Comparison of ENCODE assay signal across 8 cellular contexts in genomic region chr17:29617125-29617480, GRCh38. TPM values are rescaled to one million over a fixed set of nuclear protein-coding genes. Genes with fewer than 3 reads are reported as not detected.
DNase-seq lines count a peak whose midpoint lies in the region; ATAC-seq and TF ChIP-seq lines count a peak whose summit lies in the region.

No MANE protein-coding gene starts in this region.

- H3K4me3 ChIP-seq in OCI-LY1 (ENCODE audit: low read depth, low read length, poor library complexity, severe bottlenecking) (peak overlapping the region; percentile 63), fibroblast of pulmonary artery (replicated peaks; ENCODE audit: low read depth, low read length) (no peak overlapping the region), neural progenitor cell (peak overlapping the region; percentile 25)

- peak overlapping the region; percentile 66 for H3K27ac Mint-ChIP-seq in activated T-helper 1 cell treated with anti-CD3 and anti-CD28 coated beads, Interleukin-12 subunit alpha, Interleukin-12 subunit beta, Interleukin-2, Interleukin-4 antibody, amounts not matched to agents 30 ng/mL and 10 ng/mL and 1 ng/mL, durations not matched to agents 14 hours and 24 hours and 36 hours
- H3K27ac Mint-ChIP-seq in neural progenitor cell, result no peak overlapping the region
- peak overlapping the region; percentile 5 to 91 for H3K27ac Mint-ChIP-seq in stimulated activated naive CD8-positive, alpha-beta T cell treated with anti-CD3 and anti-CD28 coated beads, Interleukin-15, amount 100 ng/mL, for 72 hours

- H3K27ac ChIP-seq in OCI-LY1 (ENCODE audit: low read depth, low read length, poor library complexity, severe bottlenecking) (peak overlapping the region; percentile 81), neural progenitor cell (no peak overlapping the region)

- no peaks in the 10 kb centered on the region for H3K9me2 ChIP-seq in OCI-LY1 (ENCODE audit: low read depth, low read length)

- no peaks in the 10 kb centered on the region for H3F3A ChIP-seq in OCI-LY1 (ENCODE audit: insufficient read depth, low read length)
- H3F3A ChIP-seq in neural progenitor cell (ENCODE audit: low read depth), result peaks cover 41% of the 10 kb centered on the region

- TF ChIP-seq CTCF in OCI-LY1 (IDR thresholded peaks at IDR 0.05; ENCODE audit: low read length) (peak; percentile 96), fibroblast of pulmonary artery (IDR thresholded peaks at IDR 0.05; ENCODE audit: low read length, missing control alignments) (peak; percentile 58), neural progenitor cell (IDR thresholded peaks at IDR 0.05) (peak; percentile 76)

- H3K4me3 Mint-ChIP-seq in activated T-helper 1 cell treated with anti-CD3 and anti-CD28 coated beads, Interleukin-12 subunit alpha, Interleukin-12 subunit beta, Interleukin-2, Interleukin-4 antibody, amounts not matched to agents 30 ng/mL and 10 ng/mL and 1 ng/mL, durations not matched to agents 14 hours and 24 hours and 36 hours, result peak overlapping the region; percentile 81
- peak overlapping the region; percentile 70 for H3K4me3 Mint-ChIP-seq in neural progenitor cell
- peak overlapping the region; percentile 85 to 93 for H3K4me3 Mint-ChIP-seq in stimulated activated naive CD8-positive, alpha-beta T cell treated with anti-CD3 and anti-CD28 coated beads, Interleukin-15, amount 100 ng/mL, for 72 hours

- H3K4me2 ChIP-seq in OCI-LY1 (ENCODE audit: low read length), result peak overlapping the region; percentile 82
- H3K4me2 ChIP-seq in neural progenitor cell, result peak overlapping the region; percentile 84

- H4K20me1 ChIP-seq in OCI-LY1 (ENCODE audit: insufficient read depth, low read length) (no peaks in the 10 kb centered on the region), neural progenitor cell (ENCODE audit: low read depth) (peaks cover 11% of the 10 kb centered on the region)

- H3K9ac ChIP-seq in OCI-LY1 (ENCODE audit: low read length) (peak overlapping the region; percentile 82), neural progenitor cell (no peak overlapping the region)

- H3K9me3 ChIP-seq in OCI-LY1 (ENCODE audit: low read length), result no peaks in the 10 kb centered on the region
- no peaks in the 10 kb centered on the region for H3K9me3 ChIP-seq in neural progenitor cell (ENCODE audit: low read depth)

- H2AFZ ChIP-seq in OCI-LY1 (ENCODE audit: low read length) (no peak overlapping the region), neural progenitor cell (replicated peaks) (peak overlapping the region; percentile 52)

- H3K36me3 ChIP-seq in OCI-LY1 (ENCODE audit: insufficient read depth, low read length), result no peaks in the 10 kb centered on the region
- H3K36me3 ChIP-seq in neural progenitor cell, result no peaks in the 10 kb centered on the region

- H3K36me3 Mint-ChIP-seq in activated T-helper 1 cell treated with anti-CD3 and anti-CD28 coated beads, Interleukin-12 subunit alpha, Interleukin-12 subunit beta, Interleukin-2, Interleukin-4 antibody, amounts not matched to agents 30 ng/mL and 10 ng/mL and 1 ng/mL, durations not matched to agents 14 hours and 24 hours and 36 hours (ENCODE audit: low read depth), result no peaks in the 10 kb centered on the region
- peaks cover 2% of the 10 kb centered on the region for H3K36me3 Mint-ChIP-seq in neural progenitor cell

- H3K27me3 Mint-ChIP-seq in activated T-helper 1 cell treated with anti-CD3 and anti-CD28 coated beads, Interleukin-12 subunit alpha, Interleukin-12 subunit beta, Interleukin-2, Interleukin-4 antibody, amounts not matched to agents 30 ng/mL and 10 ng/mL and 1 ng/mL, durations not matched to agents 14 hours and 24 hours and 36 hours (ENCODE audit: insufficient read depth), result peaks cover 8% of the 10 kb centered on the region
- peaks cover 33% of the 10 kb centered on the region for H3K27me3 Mint-ChIP-seq in neural progenitor cell (ENCODE audit: insufficient read depth, low read depth)
- peaks cover 5% of the 10 kb centered on the region for H3K27me3 Mint-ChIP-seq in stimulated activated naive CD8-positive, alpha-beta T cell treated with anti-CD3 and anti-CD28 coated beads, Interleukin-15, amount 100 ng/mL, for 72 hours

- intact Hi-C loops in activated T-helper 1 cell treated with anti-CD3 and anti-CD28 coated beads, Interleukin-12 subunit alpha, Interleukin-12 subunit beta, Interleukin-2, Interleukin-4 antibody, amounts not matched to agents 30 ng/mL and 10 ng/mL and 1 ng/mL, durations not matched to agents 14 hours and 24 hours and 36 hours (cut with micrococcal nuclease), result loop anchor here (1.0 to 10.0 kb wide), 5 partner anchors 89 to 498 kb away; partner anchors contain the start of genes NSRP1 and SSH2

- H3K27me3 ChIP-seq in OCI-LY1 (ENCODE audit: insufficient read depth, low read length), result peaks cover 8% of the 10 kb centered on the region; the same call in 1 of the 2 replicates
- H3K27me3 ChIP-seq in neural progenitor cell, result peaks cover 79% of the 10 kb centered on the region

- TF ChIP-seq POLR2A in GM15510 (IDR thresholded peaks at IDR 0.05; ENCODE audit: borderline replicate concordance, extremely low read depth, insufficient read length), result peak; percentile 42

- H3K9me3 Mint-ChIP-seq in activated T-helper 1 cell treated with anti-CD3 and anti-CD28 coated beads, Interleukin-12 subunit alpha, Interleukin-12 subunit beta, Interleukin-2, Interleukin-4 antibody, amounts not matched to agents 30 ng/mL and 10 ng/mL and 1 ng/mL, durations not matched to agents 14 hours and 24 hours and 36 hours, result no peaks in the 10 kb centered on the region
- H3K9me3 Mint-ChIP-seq in neural progenitor cell, result no peaks in the 10 kb centered on the region
- no peaks in the 10 kb centered on the region for H3K9me3 Mint-ChIP-seq in stimulated activated naive CD8-positive, alpha-beta T cell treated with anti-CD3 and anti-CD28 coated beads, Interleukin-15, amount 100 ng/mL, for 72 hours

- ATAC-seq in HG03469 (IDR thresholded peaks at IDR 0.05; ENCODE audit: unreplicated experiment), result peak; percentile 33
- peak; percentile 79 for ATAC-seq in stimulated activated naive CD8-positive, alpha-beta T cell treated with anti-CD3 and anti-CD28 coated beads, Interleukin-15, amount 100 ng/mL, for 72 hours

- H3K4me1 Mint-ChIP-seq in activated T-helper 1 cell treated with anti-CD3 and anti-CD28 coated beads, Interleukin-12 subunit alpha, Interleukin-12 subunit beta, Interleukin-2, Interleukin-4 antibody, amounts not matched to agents 30 ng/mL and 10 ng/mL and 1 ng/mL, durations not matched to agents 14 hours and 24 hours and 36 hours (ENCODE audit: low read depth), result peaks cover 40% of the 10 kb centered on the region
- peaks cover 40% of the 10 kb centered on the region for H3K4me1 Mint-ChIP-seq in neural progenitor cell
- H3K4me1 Mint-ChIP-seq in stimulated activated naive CD8-positive, alpha-beta T cell treated with anti-CD3 and anti-CD28 coated beads, Interleukin-15, amount 100 ng/mL, for 72 hours, result peaks cover 70% of the 10 kb centered on the region

- no peaks in the 10 kb centered on the region for H3K79me2 ChIP-seq in OCI-LY1 (ENCODE audit: insufficient read depth, low read length)
- no peaks in the 10 kb centered on the region for H3K79me2 ChIP-seq in neural progenitor cell (ENCODE audit: low read depth)

- H3K4me1 ChIP-seq in OCI-LY1 (ENCODE audit: insufficient read depth, low read length, severe bottlenecking) (peaks cover 57% of the 10 kb centered on the region), neural progenitor cell (peaks cover 23% of the 10 kb centered on the region)

- DNase-seq in activated T-helper 1 cell treated with anti-CD3 and anti-CD28 coated beads, Interleukin-12 subunit alpha, Interleukin-12 subunit beta, Interleukin-2, Interleukin-4 antibody, amounts not matched to agents 30 ng/mL and 10 ng/mL and 1 ng/mL, durations not matched to agents 14 hours and 24 hours and 36 hours (ENCODE audit: low spot score), result peak; percentile 86
- peak; percentile 72 for DNase-seq in fibroblast of pulmonary artery (ENCODE audit: low read depth)
- DNase-seq in neural progenitor cell (ENCODE audit: low spot score), result peak; percentile 87
- DNase-seq in stimulated activated naive CD8-positive, alpha-beta T cell treated with anti-CD3 and anti-CD28 coated beads, Interleukin-15, amount 100 ng/mL, for 72 hours, result peak; percentile 91 to 94
- DNase-seq in NCI-H187 treated with DMSO at 0.1 percent for 48 hours (lab: John Stamatoyannopoulos, UW), result no peak

RNA-seq across cellular contexts. Expression of gene CORO6, which starts 5.6 kb away (rescaled TPM):
- total RNA-seq in activated T-helper 1 cell treated with anti-CD3 and anti-CD28 coated beads, Interleukin-12 subunit alpha, Interleukin-12 subunit beta, Interleukin-2, Interleukin-4 antibody, amounts not matched to agents 30 ng/mL and 10 ng/mL and 1 ng/mL, durations not matched to agents 14 hours and 24 hours and 36 hours, result 5.1 and 6.4 TPM in 2 replicates
- total RNA-seq in neural progenitor cell (ENCODE audit: low replicate concordance), result 3.9 and 6.2 TPM in 2 replicates

RNA-seq across cellular contexts. Expression of gene ANKRD13B, which starts 24.2 kb away (rescaled TPM):
- 45.8 and 46.2 TPM in 2 replicates for total RNA-seq in activated T-helper 1 cell treated with anti-CD3 and anti-CD28 coated beads, Interleukin-12 subunit alpha, Interleukin-12 subunit beta, Interleukin-2, Interleukin-4 antibody, amounts not matched to agents 30 ng/mL and 10 ng/mL and 1 ng/mL, durations not matched to agents 14 hours and 24 hours and 36 hours
- total RNA-seq in neural progenitor cell (ENCODE audit: low replicate concordance), result 2.8 and 24.0 TPM in 2 replicates

RNA-seq across cellular contexts. Expression of gene GIT1, which starts 27.7 kb away (rescaled TPM):
- 81.0 and 87.5 TPM in 2 replicates for total RNA-seq in activated T-helper 1 cell treated with anti-CD3 and anti-CD28 coated beads, Interleukin-12 subunit alpha, Interleukin-12 subunit beta, Interleukin-2, Interleukin-4 antibody, amounts not matched to agents 30 ng/mL and 10 ng/mL and 1 ng/mL, durations not matched to agents 14 hours and 24 hours and 36 hours
- total RNA-seq in neural progenitor cell (ENCODE audit: low replicate concordance), result 17.6 and 51.0 TPM in 2 replicates

RNA-seq across cellular contexts. Expression of gene TP53I13, which starts 48.6 kb away (rescaled TPM):
- total RNA-seq in activated T-helper 1 cell treated with anti-CD3 and anti-CD28 coated beads, Interleukin-12 subunit alpha, Interleukin-12 subunit beta, Interleukin-2, Interleukin-4 antibody, amounts not matched to agents 30 ng/mL and 10 ng/mL and 1 ng/mL, durations not matched to agents 14 hours and 24 hours and 36 hours, result 67.4 and 71.8 TPM in 2 replicates
- total RNA-seq in neural progenitor cell (ENCODE audit: low replicate concordance), result 9.2 and 47.0 TPM in 2 replicates

RNA-seq across cellular contexts. Expression of gene ABHD15, which starts 50.3 kb away (rescaled TPM):
- 18.5 and 19.5 TPM in 2 replicates for total RNA-seq in activated T-helper 1 cell treated with anti-CD3 and anti-CD28 coated beads, Interleukin-12 subunit alpha, Interleukin-12 subunit beta, Interleukin-2, Interleukin-4 antibody, amounts not matched to agents 30 ng/mL and 10 ng/mL and 1 ng/mL, durations not matched to agents 14 hours and 24 hours and 36 hours
- 2.5 and 5.0 TPM in 2 replicates for total RNA-seq in neural progenitor cell (ENCODE audit: low replicate concordance)
